Comparison of ENCODE assay signal across 12 cellular contexts in genomic region chr6:131733376-131734016, GRCh38. TPM values are rescaled to one million over a fixed set of nuclear protein-coding genes. Genes with fewer than 3 reads are reported as not detected.
DNase-seq lines count a peak whose midpoint lies in the region; ATAC-seq and TF ChIP-seq lines count a peak whose summit lies in the region.
"Had no signal": no experiment of that assay in that cellular context is flagged by ENCODE, and none has a peak within 500 bp of the region (broad histone marks: within the 10 kb centered on the region; RNA-seq: fewer than 3 reads in every experiment).

No MANE protein-coding gene starts in this region.

- H3K9me3 Mint-ChIP-seq in activated naive CD4-positive, alpha-beta T cell treated with anti-CD3 and anti-CD28 coated beads for 36 hours = no peaks in the 10 kb centered on the region
- H3K9me3 Mint-ChIP-seq: activated CD4-positive, alpha-beta memory T cell treated with anti-CD3 and anti-CD28 coated beads, Interleukin-2, amount 10 ng/mL, durations not matched to agents 7 days and 5 days had no signal

- H3K4me3 ChIP-seq in SJSA1 (no peak overlapping the region), fibroblast of mammary gland (ENCODE audit: control insufficient read depth, low read depth, low read length) (no peak overlapping the region)
- H3K4me3 ChIP-seq: gastrocnemius medialis had no signal

- peak; percentile 78 for DNase-seq in ELR (ENCODE audit: low read depth)
- peak; percentile 64 to 76 for DNase-seq in SJSA1 (ENCODE audit: low read depth in 1 of 2, low spot score in 2 of 2)
- DNase-seq in fibroblast of mammary gland (ENCODE audit: low read depth) = peak; percentile 93
- DNase-seq in pons (ENCODE audit: low spot score) = peak; percentile 85
- DNase-seq in activated naive CD4-positive, alpha-beta T cell treated with anti-CD3 and anti-CD28 coated beads for 36 hours = no peak
- no peak for DNase-seq in stimulated activated CD4-positive, alpha-beta T cell treated with anti-CD3 and anti-CD28 coated beads, Interleukin-4, amount 100 ng/mL, for 4 hours
- no peak for DNase-seq in T-helper 17 cell
- no peak for DNase-seq in activated naive CD4-positive, alpha-beta T cell treated with anti-CD3 and anti-CD28 coated beads, Interleukin-2, amount 50 U/mL, for 16 hours
- DNase-seq: activated CD4-positive, alpha-beta memory T cell treated with anti-CD3 and anti-CD28 coated beads, Interleukin-2, amount 10 ng/mL, durations not matched to agents 7 days and 5 days; Caco-2; gastrocnemius medialis; NCI-H526 treated with DMSO at 0.1 percent for 48 hours had no signal

- H3K4me1 Mint-ChIP-seq in activated naive CD4-positive, alpha-beta T cell treated with anti-CD3 and anti-CD28 coated beads for 36 hours (ENCODE audit: low read depth) = no peaks in the 10 kb centered on the region
- H3K4me1 Mint-ChIP-seq in T-helper 17 cell = no peaks in the 10 kb centered on the region

- CTCF ChIA-PET in activated naive CD4-positive, alpha-beta T cell treated with anti-CD3 and anti-CD28 coated beads for 36 hours (lab: Charles Lee) = interaction anchor here (0.7 kb wide), 1 partner anchor 467 kb away, joined by 3 read pairs; no protein-coding TSS in a partner anchor

- no peak for TF ChIP-seq CTCF in fibroblast of mammary gland (conservative IDR thresholded peaks at IDR 0.05; ENCODE audit: control insufficient read depth, insufficient read depth, low read depth, low read length)

- no peaks in the 10 kb centered on the region for H3K36me3 Mint-ChIP-seq in activated naive CD4-positive, alpha-beta T cell treated with anti-CD3 and anti-CD28 coated beads for 36 hours (ENCODE audit: low read depth)
- no peaks in the 10 kb centered on the region for H3K36me3 Mint-ChIP-seq in T-helper 17 cell (ENCODE audit: low read depth)

- intact Hi-C loops in activated naive CD4-positive, alpha-beta T cell treated with anti-CD3 and anti-CD28 coated beads for 36 hours (cut with micrococcal nuclease) = no loop called here

- no peaks in the 10 kb centered on the region for H3K27me3 ChIP-seq in SJSA1 (replicated peaks)
- H3K27me3 ChIP-seq: gastrocnemius medialis had no signal

- ATAC-seq in T-helper 17 cell = no peak
- ATAC-seq: gastrocnemius medialis had no signal

- peak overlapping the region; percentile 39; the same call in 1 of the 2 replicates for H3K27ac ChIP-seq in SJSA1
- H3K27ac ChIP-seq: gastrocnemius medialis had no signal

- no peak overlapping the region for H3K27ac Mint-ChIP-seq in activated naive CD4-positive, alpha-beta T cell treated with anti-CD3 and anti-CD28 coated beads for 36 hours
- no peak overlapping the region for H3K27ac Mint-ChIP-seq in T-helper 17 cell
- H3K27ac Mint-ChIP-seq: activated CD4-positive, alpha-beta memory T cell treated with anti-CD3 and anti-CD28 coated beads, Interleukin-2, amount 10 ng/mL, durations not matched to agents 7 days and 5 days had no signal

- peaks cover 1% of the 10 kb centered on the region for H3K27me3 Mint-ChIP-seq in activated naive CD4-positive, alpha-beta T cell treated with anti-CD3 and anti-CD28 coated beads for 36 hours (ENCODE audit: low read depth)
- H3K27me3 Mint-ChIP-seq in T-helper 17 cell = no peaks in the 10 kb centered on the region

- H3K4me1 ChIP-seq in SJSA1 (replicated peaks) = peaks cover 24% of the 10 kb centered on the region
- H3K4me1 ChIP-seq: Caco-2, gastrocnemius medialis had no signal

- H3K9me3 ChIP-seq in SJSA1 (replicated peaks) = no peaks in the 10 kb centered on the region
- no peaks in the 10 kb centered on the region for H3K9me3 ChIP-seq in T-helper 17 cell (ENCODE audit: control insufficient read depth, low read length, poor library complexity, severe bottlenecking)
- H3K9me3 ChIP-seq: Caco-2, gastrocnemius medialis had no signal

- H3K36me3 ChIP-seq in SJSA1 = no peaks in the 10 kb centered on the region
- H3K36me3 ChIP-seq: gastrocnemius medialis had no signal

- no peak overlapping the region for H3K4me3 Mint-ChIP-seq in activated naive CD4-positive, alpha-beta T cell treated with anti-CD3 and anti-CD28 coated beads for 36 hours
- H3K4me3 Mint-ChIP-seq in T-helper 17 cell = no peak overlapping the region
- H3K4me3 Mint-ChIP-seq: activated CD4-positive, alpha-beta memory T cell treated with anti-CD3 and anti-CD28 coated beads, Interleukin-2, amount 10 ng/mL, durations not matched to agents 7 days and 5 days had no signal

RNA-seq across cellular contexts. Expression of gene CTAGE9, which starts 22.7 kb away (rescaled TPM):
- total RNA-seq in SJSA1 (2014; rRNA removed; shearing (Covaris generic)) = 0.26 TPM in 1 of 2 replicates, not detected in the other
- not detected for total RNA-seq in activated naive CD4-positive, alpha-beta T cell treated with anti-CD3 and anti-CD28 coated beads for 36 hours
- not detected for total RNA-seq in T-helper 17 cell
- total RNA-seq: activated CD4-positive, alpha-beta memory T cell treated with anti-CD3 and anti-CD28 coated beads, Interleukin-2, amount 10 ng/mL, durations not matched to agents 7 days and 5 days; Caco-2; gastrocnemius medialis had no signal

RNA-seq across cellular contexts. Expression of gene OR2A4, which starts 32.3 kb away (rescaled TPM):
- not detected in 2 replicates for total RNA-seq in SJSA1 (2014; rRNA removed; shearing (Covaris generic))
- total RNA-seq in activated naive CD4-positive, alpha-beta T cell treated with anti-CD3 and anti-CD28 coated beads for 36 hours = not detected
- total RNA-seq in T-helper 17 cell = not detected
- total RNA-seq: activated CD4-positive, alpha-beta memory T cell treated with anti-CD3 and anti-CD28 coated beads, Interleukin-2, amount 10 ng/mL, durations not matched to agents 7 days and 5 days; Caco-2 had no signal

Comparison
In these comparisons a context has a peak if more than half of its experiments do, and no peak if none do; other contexts are left out.
1. DNase-seq: peak in ELR (single experiment), SJSA1 (2 of 2), fibroblast of mammary gland (single experiment) and pons (single experiment); none in activated naive CD4-positive, alpha-beta T cell treated with anti-CD3 and anti-CD28 coated beads for 36 hours (single experiment), stimulated activated CD4-positive, alpha-beta T cell treated with anti-CD3 and anti-CD28 coated beads, Interleukin-4, amount 100 ng/mL, for 4 hours (0 of 2), T-helper 17 cell (0 of 3) and activated naive CD4-positive, alpha-beta T cell treated with anti-CD3 and anti-CD28 coated beads, Interleukin-2, amount 50 U/mL, for 16 hours (single experiment).